ENCODE assay signal across 8 cellular contexts in genomic region chr1:93448292-93448982, GRCh38. TPM values are rescaled to one million over a fixed set of nuclear protein-coding genes. Genes with fewer than 3 reads are reported as not detected.
DNase-seq lines count a peak whose midpoint lies in the region; ATAC-seq and TF ChIP-seq lines count a peak whose summit lies in the region.

No MANE protein-coding gene starts in this region.

- peak; percentile 64 for DNase-seq in BE2C
- DNase-seq in NCI-H510A treated with DMSO at 0.1 percent for 48 hours (lab: John Stamatoyannopoulos, UW), result peak; percentile 84
- DNase-seq in body of pancreas, result peak; percentile 49 to 67 (median 57)
- DNase-seq in middle frontal gyrus (ENCODE audit: extremely low spot score, low spot score), result no peak

- H3K27me3 ChIP-seq in BE2C (no peaks in the 10 kb centered on the region), body of pancreas (no peaks in the 10 kb centered on the region), iPS-20b (ENCODE audit: insufficient read depth, low read length) (no peaks in the 10 kb centered on the region), skeletal muscle tissue (ENCODE audit: control insufficient read depth in 3 of 3, insufficient read depth in 3 of 3, low read length in 3 of 3) (peaks cover 0 to 8% (median 0%) of the 10 kb centered on the region in 3 donors)

- peak overlapping the region; percentile 98 for H3K9ac ChIP-seq in iPS-20b (ENCODE audit: low read depth, low read length)
- H3K9ac ChIP-seq in skeletal muscle tissue (ENCODE audit: low read depth in 1 of 3, low read length in 3 of 3), result peak overlapping the region; percentile 81 to 94 (median 93)

- WGBS in body of pancreas, 2 donors, result 0% methylated on average over 47 to 77 of the region's 77 CpGs

- no peak for TF ChIP-seq POLR2A in body of pancreas (IDR thresholded peaks at IDR 0.05)

- H3K27ac ChIP-seq in body of pancreas, result peak overlapping the region; percentile 79 to 98 (median 96)
- H3K27ac ChIP-seq in iPS-20b (ENCODE audit: low read length), result peak overlapping the region; percentile 86
- H3K27ac ChIP-seq in skeletal muscle tissue (ENCODE audit: low read depth, low read length), result peak overlapping the region; percentile 77

- H3K9me3 ChIP-seq in BE2C, result no peaks in the 10 kb centered on the region
- no peaks in the 10 kb centered on the region for H3K9me3 ChIP-seq in body of pancreas
- H3K9me3 ChIP-seq in iPS-20b (ENCODE audit: insufficient read depth, low read depth, low read length), result no peaks in the 10 kb centered on the region
- no peaks in the 10 kb centered on the region for H3K9me3 ChIP-seq in skeletal muscle tissue (ENCODE audit: control insufficient read depth in 3 of 3, low read length in 3 of 3)

- no peaks in the 10 kb centered on the region for H3K4me1 ChIP-seq in BE2C
- peaks cover 22% of the 10 kb centered on the region for H3K4me1 ChIP-seq in body of pancreas
- H3K4me1 ChIP-seq in iPS-20b (ENCODE audit: insufficient read depth, low read length), result peaks cover 20% of the 10 kb centered on the region
- H3K4me1 ChIP-seq in skeletal muscle tissue (ENCODE audit: control insufficient read depth in 3 of 3, insufficient read depth in 3 of 3, low read length in 3 of 3), result peaks cover 12 to 15% (median 13%) of the 10 kb centered on the region in 3 donors

- intact Hi-C loops in body of pancreas (cut with DNase I), result no loop called here

- 0 out of 2 replicates have a peak, but pooled peaks have one; percentile 6 for TF ChIP-seq CTCF in BE2C (IDR thresholded peaks at IDR 0.05; ENCODE audit: low read depth, low read length)
- TF ChIP-seq CTCF in body of pancreas (IDR thresholded peaks at IDR 0.05), result peak in 1 of 7 experiments; percentile 6

- ATAC-seq in GM18868 (IDR thresholded peaks at IDR 0.05; ENCODE audit: unreplicated experiment), result peak; percentile 30
- ATAC-seq in body of pancreas, result peak; percentile 40
- no peak for ATAC-seq in GM18858 (IDR thresholded peaks at IDR 0.05; ENCODE audit: unreplicated experiment)

- H3K36me3 ChIP-seq in BE2C, result no peaks in the 10 kb centered on the region
- no peaks in the 10 kb centered on the region for H3K36me3 ChIP-seq in body of pancreas (replicated peaks in 1 of 2; ENCODE audit: insufficient read depth in 1 of 2, low read depth in 2 of 2)
- no peaks in the 10 kb centered on the region for H3K36me3 ChIP-seq in iPS-20b (ENCODE audit: insufficient read depth, low read depth, low read length)
- peaks cover 0 to 3% (median 0%) of the 10 kb centered on the region in 3 donors for H3K36me3 ChIP-seq in skeletal muscle tissue (ENCODE audit: control insufficient read depth in 3 of 3, insufficient read depth in 3 of 3, low read length in 3 of 3)

- H3K4me3 ChIP-seq in BE2C (ENCODE audit: low read depth, low read length), result peak overlapping the region; percentile 80
- peak overlapping the region; percentile 94 to 95 for H3K4me3 ChIP-seq in body of pancreas
- H3K4me3 ChIP-seq in iPS-20b (ENCODE audit: low read length), result peak overlapping the region; percentile 99
- H3K4me3 ChIP-seq in skeletal muscle tissue (ENCODE audit: low read length in 3 of 3), result peak overlapping the region; percentile 88 to 92 (median 90)

RNA-seq across cellular contexts. Expression of gene FNBP1L, which starts 0.5 kb away (rescaled TPM):
- 20.5 TPM for polyA plus RNA-seq in BE2C (2012; ENCODE audit: insufficient read depth, insufficient read length, low read depth)
- total RNA-seq in body of pancreas, result 10 to 100 TPM; 23.1 to 32.9 TPM
- total RNA-seq in skeletal muscle tissue, result 25.1 TPM
